Comparison of ENCODE assay signal across 1 cellular context in the genomic region with DNA sequence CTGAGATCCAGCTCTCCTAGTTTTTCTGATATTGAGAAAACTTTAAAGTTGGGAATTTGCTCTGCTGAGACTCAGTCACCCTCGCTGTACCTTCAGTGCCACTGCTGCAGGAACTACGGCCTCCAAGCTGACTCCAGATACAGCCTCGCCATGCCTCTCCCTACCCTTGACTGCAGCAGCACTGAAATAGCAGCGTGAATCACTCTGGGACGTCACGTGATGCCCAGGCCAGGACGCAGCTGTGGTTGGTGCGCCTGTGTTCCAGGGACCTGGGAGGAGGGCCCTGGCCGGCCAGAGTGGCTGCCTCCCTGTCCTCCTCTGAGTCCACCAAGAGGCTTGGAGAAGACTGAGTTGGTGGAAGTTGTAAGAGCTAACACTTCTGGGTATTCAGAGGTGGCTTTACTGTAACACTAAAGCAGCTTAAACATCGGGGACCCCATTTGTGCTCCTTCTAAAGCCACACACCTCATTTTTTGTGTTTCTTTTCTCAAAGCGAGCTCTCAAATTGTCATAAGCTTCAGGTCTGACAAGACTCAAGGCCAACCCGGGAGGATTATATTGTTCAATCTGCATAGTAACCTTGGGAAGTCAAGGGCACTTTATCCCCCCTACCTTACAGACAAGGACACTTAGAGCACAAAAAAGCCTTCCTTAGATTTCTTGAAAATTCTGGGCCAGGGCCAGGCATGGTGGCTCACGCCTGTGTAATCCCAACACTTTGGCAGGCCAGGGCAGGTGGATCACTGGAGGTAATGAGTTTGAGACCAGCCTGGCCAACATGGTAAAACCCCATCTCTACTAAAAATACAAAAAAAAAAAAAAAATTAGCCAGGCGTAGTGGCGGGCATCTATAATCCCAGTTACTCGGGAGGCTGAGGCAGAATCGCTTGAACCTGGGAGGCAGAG.
TF ChIP-seq lines count a peak whose summit lies in the region.

No MANE protein-coding gene starts in this region.

TF ChIP-seq in K562, 482 proteins besides CTCF, POLR2A, EP300 and RAD21 (continued from another document and continues in another):
- TF ChIP-seq, protein P1, sequence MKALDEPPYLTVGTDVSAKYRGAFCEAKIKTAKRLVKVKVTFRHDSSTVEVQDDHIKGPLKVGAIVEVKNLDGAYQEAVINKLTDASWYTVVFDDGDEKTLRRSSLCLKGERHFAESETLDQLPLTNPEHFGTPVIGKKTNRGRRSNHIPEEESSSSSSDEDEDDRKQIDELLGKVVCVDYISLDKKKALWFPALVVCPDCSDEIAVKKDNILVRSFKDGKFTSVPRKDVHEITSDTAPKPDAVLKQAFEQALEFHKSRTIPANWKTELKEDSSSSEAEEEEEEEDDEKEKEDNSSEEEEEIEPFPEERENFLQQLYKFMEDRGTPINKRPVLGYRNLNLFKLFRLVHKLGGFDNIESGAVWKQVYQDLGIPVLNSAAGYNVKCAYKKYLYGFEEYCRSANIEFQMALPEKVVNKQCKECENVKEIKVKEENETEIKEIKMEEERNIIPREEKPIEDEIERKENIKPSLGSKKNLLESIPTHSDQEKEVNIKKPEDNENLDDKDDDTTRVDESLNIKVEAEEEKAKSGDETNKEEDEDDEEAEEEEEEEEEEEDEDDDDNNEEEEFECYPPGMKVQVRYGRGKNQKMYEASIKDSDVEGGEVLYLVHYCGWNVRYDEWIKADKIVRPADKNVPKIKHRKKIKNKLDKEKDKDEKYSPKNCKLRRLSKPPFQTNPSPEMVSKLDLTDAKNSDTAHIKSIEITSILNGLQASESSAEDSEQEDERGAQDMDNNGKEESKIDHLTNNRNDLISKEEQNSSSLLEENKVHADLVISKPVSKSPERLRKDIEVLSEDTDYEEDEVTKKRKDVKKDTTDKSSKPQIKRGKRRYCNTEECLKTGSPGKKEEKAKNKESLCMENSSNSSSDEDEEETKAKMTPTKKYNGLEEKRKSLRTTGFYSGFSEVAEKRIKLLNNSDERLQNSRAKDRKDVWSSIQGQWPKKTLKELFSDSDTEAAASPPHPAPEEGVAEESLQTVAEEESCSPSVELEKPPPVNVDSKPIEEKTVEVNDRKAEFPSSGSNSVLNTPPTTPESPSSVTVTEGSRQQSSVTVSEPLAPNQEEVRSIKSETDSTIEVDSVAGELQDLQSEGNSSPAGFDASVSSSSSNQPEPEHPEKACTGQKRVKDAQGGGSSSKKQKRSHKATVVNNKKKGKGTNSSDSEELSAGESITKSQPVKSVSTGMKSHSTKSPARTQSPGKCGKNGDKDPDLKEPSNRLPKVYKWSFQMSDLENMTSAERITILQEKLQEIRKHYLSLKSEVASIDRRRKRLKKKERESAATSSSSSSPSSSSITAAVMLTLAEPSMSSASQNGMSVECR (CRISPR knock-in tag; IDR thresholded peaks at IDR 0.05): peak; percentile 57; the same call in 1 of the 2 replicates
- no peak for TF ChIP-seq NCOA4 (IDR thresholded peaks at IDR 0.05; ENCODE audit: partially characterized antibody)
- TF ChIP-seq SUPT5H (IDR thresholded peaks at IDR 0.05): peak; percentile 67
- TF ChIP-seq TSC22D4 (tag; IDR thresholded peaks at IDR 0.05): no peak
- TF ChIP-seq, protein P2, sequence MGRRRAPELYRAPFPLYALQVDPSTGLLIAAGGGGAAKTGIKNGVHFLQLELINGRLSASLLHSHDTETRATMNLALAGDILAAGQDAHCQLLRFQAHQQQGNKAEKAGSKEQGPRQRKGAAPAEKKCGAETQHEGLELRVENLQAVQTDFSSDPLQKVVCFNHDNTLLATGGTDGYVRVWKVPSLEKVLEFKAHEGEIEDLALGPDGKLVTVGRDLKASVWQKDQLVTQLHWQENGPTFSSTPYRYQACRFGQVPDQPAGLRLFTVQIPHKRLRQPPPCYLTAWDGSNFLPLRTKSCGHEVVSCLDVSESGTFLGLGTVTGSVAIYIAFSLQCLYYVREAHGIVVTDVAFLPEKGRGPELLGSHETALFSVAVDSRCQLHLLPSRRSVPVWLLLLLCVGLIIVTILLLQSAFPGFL (CRISPR knock-in tag; IDR thresholded peaks at IDR 0.05): no peak
- TF ChIP-seq MEF2A (IDR thresholded peaks at IDR 0.05; ENCODE audit: control insufficient read depth, low read depth, low read length): peak; percentile 98
- TF ChIP-seq, protein P3, sequence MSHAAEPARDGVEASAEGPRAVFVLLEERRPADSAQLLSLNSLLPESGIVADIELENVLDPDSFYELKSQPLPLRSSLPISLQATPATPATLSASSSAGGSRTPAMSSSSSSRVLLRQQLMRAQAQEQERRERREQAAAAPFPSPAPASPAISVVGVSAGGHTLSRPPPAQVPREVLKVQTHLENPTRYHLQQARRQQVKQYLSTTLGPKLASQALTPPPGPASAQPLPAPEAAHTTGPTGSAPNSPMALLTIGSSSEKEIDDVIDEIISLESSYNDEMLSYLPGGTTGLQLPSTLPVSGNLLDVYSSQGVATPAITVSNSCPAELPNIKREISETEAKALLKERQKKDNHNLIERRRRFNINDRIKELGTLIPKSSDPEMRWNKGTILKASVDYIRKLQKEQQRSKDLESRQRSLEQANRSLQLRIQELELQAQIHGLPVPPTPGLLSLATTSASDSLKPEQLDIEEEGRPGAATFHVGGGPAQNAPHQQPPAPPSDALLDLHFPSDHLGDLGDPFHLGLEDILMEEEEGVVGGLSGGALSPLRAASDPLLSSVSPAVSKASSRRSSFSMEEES (CRISPR knock-in tag; IDR thresholded peaks at IDR 0.05): peak; percentile 100
- no peak for TF ChIP-seq DNMT1 (IDR thresholded peaks at IDR 0.05)
- TF ChIP-seq HNRNPH1 (optimal IDR thresholded peaks at IDR 0.05; ENCODE audit: low read depth, low read length): no peak
- TF ChIP-seq, protein P4, sequence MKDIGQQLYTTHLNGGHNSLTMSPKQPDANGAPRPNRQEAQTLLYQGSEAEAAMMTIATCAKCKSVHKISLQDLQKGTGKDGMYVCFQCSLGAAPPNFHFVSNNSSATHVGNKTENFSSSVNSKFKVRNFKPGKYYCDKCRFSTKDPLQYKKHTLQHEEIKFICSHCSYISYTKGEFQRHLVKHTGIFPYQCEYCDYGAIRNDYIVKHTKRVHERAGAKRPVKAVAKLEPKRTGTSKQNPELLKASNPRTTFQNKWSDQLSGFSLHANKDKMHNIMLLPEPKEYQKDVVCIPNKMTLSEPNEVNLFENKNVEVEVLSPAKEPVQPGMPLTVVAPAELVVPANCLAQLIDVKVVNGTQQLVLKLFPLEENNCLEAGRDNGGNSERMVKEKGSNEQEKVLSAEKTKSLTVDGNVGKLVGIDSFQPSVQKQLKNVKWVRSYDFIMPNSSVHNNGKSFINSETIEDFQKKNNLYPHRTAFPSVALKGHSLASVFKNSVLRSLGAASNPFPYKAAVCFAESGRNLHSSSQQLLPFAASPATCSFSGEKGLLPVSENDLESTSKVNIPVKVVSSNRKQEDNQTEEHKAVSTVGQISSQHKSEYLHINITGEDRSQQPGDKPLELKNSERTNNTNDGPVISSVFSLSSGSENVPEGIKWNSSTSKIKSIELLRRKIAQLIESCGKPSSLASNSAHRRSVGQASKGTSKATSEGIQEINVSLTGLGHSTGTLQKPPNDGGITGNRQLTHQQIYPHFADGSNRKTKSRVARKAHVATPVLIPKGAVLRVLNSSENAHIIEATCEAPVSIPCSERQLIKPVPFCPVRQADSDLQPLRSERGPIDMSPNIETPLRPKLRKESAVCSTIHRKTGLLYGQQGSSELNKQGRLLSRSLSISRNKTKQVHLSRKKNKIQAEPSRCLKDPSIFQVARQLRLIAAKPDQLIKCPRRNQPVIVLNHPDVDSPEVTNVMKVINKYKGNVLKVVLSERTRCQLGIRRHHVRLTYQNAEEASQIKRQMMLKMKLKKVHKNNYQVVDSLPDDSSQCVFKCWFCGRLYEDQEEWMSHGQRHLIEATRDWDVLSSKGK (CRISPR knock-in tag; IDR thresholded peaks at IDR 0.05): no peak
- TF ChIP-seq FOS (IDR thresholded peaks at IDR 0.05; ENCODE audit: extremely low read depth, insufficient read length): peak; percentile 37
- TF ChIP-seq SMAD1 (IDR thresholded peaks at IDR 0.05; ENCODE audit: low read depth, low read length, partially characterized antibody): no peak
- no peak for TF ChIP-seq HDAC8 (tag; IDR thresholded peaks at IDR 0.05)
- no peak for TF ChIP-seq ZNF583 (CRISPR knock-in tag; IDR thresholded peaks at IDR 0.05)
- TF ChIP-seq YY1 (IDR thresholded peaks at IDR 0.05; ENCODE audit: borderline replicate concordance in 1 of 3, control insufficient read depth in 1 of 3, extremely low read depth in 1 of 3, insufficient read depth in 3 of 3, insufficient read length in 1 of 3, insufficient replicate concordance in 2 of 3, low read depth in 1 of 3, low read length in 2 of 3): peak in 2 of 3 experiments; percentile 10 to 43
- TF ChIP-seq FOXM1 (IDR thresholded peaks at IDR 0.05; ENCODE audit: low read depth): no peak
- no peak for TF ChIP-seq FOXM1 (CRISPR knock-in tag; IDR thresholded peaks at IDR 0.05; ENCODE audit: low read depth)
- no peak for TF ChIP-seq KAT2B (IDR thresholded peaks at IDR 0.05; ENCODE audit: low read depth, low read length)
- TF ChIP-seq BMI1 (IDR thresholded peaks at IDR 0.05; ENCODE audit: low read length): no peak
- TF ChIP-seq, protein P5, sequence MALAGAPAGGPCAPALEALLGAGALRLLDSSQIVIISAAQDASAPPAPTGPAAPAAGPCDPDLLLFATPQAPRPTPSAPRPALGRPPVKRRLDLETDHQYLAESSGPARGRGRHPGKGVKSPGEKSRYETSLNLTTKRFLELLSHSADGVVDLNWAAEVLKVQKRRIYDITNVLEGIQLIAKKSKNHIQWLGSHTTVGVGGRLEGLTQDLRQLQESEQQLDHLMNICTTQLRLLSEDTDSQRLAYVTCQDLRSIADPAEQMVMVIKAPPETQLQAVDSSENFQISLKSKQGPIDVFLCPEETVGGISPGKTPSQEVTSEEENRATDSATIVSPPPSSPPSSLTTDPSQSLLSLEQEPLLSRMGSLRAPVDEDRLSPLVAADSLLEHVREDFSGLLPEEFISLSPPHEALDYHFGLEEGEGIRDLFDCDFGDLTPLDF (CRISPR knock-in tag; IDR thresholded peaks at IDR 0.05): no peak
- TF ChIP-seq ZFP36 (IDR thresholded peaks at IDR 0.05; ENCODE audit: low read depth, low read length, partially characterized antibody): peak; percentile 23
- TF ChIP-seq, protein P6, sequence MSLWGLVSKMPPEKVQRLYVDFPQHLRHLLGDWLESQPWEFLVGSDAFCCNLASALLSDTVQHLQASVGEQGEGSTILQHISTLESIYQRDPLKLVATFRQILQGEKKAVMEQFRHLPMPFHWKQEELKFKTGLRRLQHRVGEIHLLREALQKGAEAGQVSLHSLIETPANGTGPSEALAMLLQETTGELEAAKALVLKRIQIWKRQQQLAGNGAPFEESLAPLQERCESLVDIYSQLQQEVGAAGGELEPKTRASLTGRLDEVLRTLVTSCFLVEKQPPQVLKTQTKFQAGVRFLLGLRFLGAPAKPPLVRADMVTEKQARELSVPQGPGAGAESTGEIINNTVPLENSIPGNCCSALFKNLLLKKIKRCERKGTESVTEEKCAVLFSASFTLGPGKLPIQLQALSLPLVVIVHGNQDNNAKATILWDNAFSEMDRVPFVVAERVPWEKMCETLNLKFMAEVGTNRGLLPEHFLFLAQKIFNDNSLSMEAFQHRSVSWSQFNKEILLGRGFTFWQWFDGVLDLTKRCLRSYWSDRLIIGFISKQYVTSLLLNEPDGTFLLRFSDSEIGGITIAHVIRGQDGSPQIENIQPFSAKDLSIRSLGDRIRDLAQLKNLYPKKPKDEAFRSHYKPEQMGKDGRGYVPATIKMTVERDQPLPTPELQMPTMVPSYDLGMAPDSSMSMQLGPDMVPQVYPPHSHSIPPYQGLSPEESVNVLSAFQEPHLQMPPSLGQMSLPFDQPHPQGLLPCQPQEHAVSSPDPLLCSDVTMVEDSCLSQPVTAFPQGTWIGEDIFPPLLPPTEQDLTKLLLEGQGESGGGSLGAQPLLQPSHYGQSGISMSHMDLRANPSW (CRISPR knock-in tag; IDR thresholded peaks at IDR 0.05): no peak
- TF ChIP-seq TGIF2 (CRISPR knock-in tag; IDR thresholded peaks at IDR 0.05): no peak
- TF ChIP-seq CEBPB (tag; IDR thresholded peaks at IDR 0.05): no peak
- TF ChIP-seq NR4A1 (CRISPR knock-in tag; IDR thresholded peaks at IDR 0.05): no peak
- TF ChIP-seq NR4A1 (tag; IDR thresholded peaks at IDR 0.05): no peak
- TF ChIP-seq, protein P7, sequence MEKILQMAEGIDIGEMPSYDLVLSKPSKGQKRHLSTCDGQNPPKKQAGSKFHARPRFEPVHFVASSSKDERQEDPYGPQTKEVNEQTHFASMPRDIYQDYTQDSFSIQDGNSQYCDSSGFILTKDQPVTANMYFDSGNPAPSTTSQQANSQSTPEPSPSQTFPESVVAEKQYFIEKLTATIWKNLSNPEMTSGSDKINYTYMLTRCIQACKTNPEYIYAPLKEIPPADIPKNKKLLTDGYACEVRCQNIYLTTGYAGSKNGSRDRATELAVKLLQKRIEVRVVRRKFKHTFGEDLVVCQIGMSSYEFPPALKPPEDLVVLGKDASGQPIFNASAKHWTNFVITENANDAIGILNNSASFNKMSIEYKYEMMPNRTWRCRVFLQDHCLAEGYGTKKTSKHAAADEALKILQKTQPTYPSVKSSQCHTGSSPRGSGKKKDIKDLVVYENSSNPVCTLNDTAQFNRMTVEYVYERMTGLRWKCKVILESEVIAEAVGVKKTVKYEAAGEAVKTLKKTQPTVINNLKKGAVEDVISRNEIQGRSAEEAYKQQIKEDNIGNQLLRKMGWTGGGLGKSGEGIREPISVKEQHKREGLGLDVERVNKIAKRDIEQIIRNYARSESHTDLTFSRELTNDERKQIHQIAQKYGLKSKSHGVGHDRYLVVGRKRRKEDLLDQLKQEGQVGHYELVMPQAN (IDR thresholded peaks at IDR 0.05; ENCODE audit: borderline replicate concordance): no peak; the same call in 1 of the 2 replicates
- TF ChIP-seq NR1H2 (CRISPR knock-in tag; IDR thresholded peaks at IDR 0.05): no peak
- TF ChIP-seq XRCC5 (IDR thresholded peaks at IDR 0.05; ENCODE audit: low read depth, low read length): no peak
- 0 out of 2 replicates have a peak, but pooled peaks have one; percentile 17 for TF ChIP-seq ETV5 (CRISPR knock-in tag; IDR thresholded peaks at IDR 0.05; ENCODE audit: low read depth)
- TF ChIP-seq SMARCA5 (IDR thresholded peaks at IDR 0.05): no peak
- TF ChIP-seq CREB1 (IDR thresholded peaks at IDR 0.05): no peak
- peak; percentile 65 for TF ChIP-seq CREB1 (CRISPR knock-in tag; IDR thresholded peaks at IDR 0.05)
- no peak for TF ChIP-seq SRSF9 (IDR thresholded peaks at IDR 0.05; ENCODE audit: borderline replicate concordance, low read depth, low read length)
- no peak for TF ChIP-seq ZNF133 (CRISPR knock-in tag; IDR thresholded peaks at IDR 0.05)
- no peak for TF ChIP-seq CBFB (CRISPR knock-in tag; IDR thresholded peaks at IDR 0.05)
- TF ChIP-seq TRIM24 (IDR thresholded peaks at IDR 0.05): no peak
- no peak for TF ChIP-seq CHD2 (IDR thresholded peaks at IDR 0.05; ENCODE audit: low read depth, low read length)
- no peak for TF ChIP-seq SREBF2 (CRISPR knock-in tag; IDR thresholded peaks at IDR 0.05)
- peak; percentile 60 for TF ChIP-seq TAF1 (IDR thresholded peaks at IDR 0.05; ENCODE audit: control insufficient read depth, extremely low read depth, insufficient read depth, low read length, severe bottlenecking)
- peak; percentile 51 for TF ChIP-seq NEUROD1 (IDR thresholded peaks at IDR 0.05; ENCODE audit: borderline replicate concordance, low read depth, low read length, partially characterized antibody)
